ENCODE assay signal across 1 cellular context in genomic region chr11:26849009-26849408, GRCh38.
TF ChIP-seq lines count a peak whose summit lies in the region.

No MANE protein-coding gene starts in this region.

TF ChIP-seq in HepG2, 621 proteins besides CTCF, POLR2A, EP300 and RAD21 (continued from another document):
- TF ChIP-seq ZFAT (CRISPR knock-in tag; conservative IDR thresholded peaks at IDR 0.05) (no peak), CEBPG (CRISPR knock-in tag; IDR thresholded peaks at IDR 0.05) (no peak), NFIB (CRISPR knock-in tag; IDR thresholded peaks at IDR 0.05; ENCODE audit: borderline replicate concordance) (no peak), ZMYM2 (CRISPR knock-in tag; IDR thresholded peaks at IDR 0.05) (no peak), KLF16 (CRISPR knock-in tag; IDR thresholded peaks at IDR 0.05) (no peak), SALL1 (CRISPR knock-in tag; IDR thresholded peaks at IDR 0.05) (no peak)
- TF ChIP-seq, protein P1, sequence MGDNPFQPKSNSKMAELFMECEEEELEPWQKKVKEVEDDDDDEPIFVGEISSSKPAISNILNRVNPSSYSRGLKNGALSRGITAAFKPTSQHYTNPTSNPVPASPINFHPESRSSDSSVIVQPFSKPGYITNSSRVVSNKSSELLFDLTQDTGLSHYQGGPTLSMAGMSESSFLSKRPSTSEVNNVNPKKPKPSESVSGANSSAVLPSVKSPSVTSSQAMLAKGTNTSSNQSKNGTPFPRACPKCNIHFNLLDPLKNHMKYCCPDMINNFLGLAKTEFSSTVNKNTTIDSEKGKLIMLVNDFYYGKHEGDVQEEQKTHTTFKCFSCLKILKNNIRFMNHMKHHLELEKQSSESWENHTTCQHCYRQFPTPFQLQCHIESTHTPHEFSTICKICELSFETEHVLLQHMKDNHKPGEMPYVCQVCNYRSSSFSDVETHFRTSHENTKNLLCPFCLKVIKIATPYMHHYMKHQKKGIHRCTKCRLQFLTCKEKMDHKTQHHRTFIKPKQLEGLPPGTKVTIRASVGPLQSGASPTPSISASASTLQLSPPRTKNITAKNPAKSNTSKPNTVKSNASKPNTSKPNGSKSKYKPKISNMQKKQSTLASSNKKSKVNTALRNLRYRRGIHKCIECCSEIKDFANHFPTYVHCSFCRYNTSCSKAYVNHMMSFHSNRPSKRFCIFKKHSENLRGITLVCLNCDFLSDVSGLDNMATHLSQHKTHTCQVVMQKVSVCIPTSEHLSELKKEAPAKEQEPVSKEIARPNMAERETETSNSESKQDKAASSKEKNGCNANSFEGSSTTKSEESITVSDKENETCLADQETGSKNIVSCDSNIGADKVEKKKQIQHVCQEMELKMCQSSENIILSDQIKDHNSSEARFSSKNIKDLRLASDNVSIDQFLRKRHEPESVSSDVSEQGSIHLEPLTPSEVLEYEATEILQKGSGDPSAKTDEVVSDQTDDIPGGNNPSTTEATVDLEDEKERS (CRISPR knock-in tag; IDR thresholded peaks at IDR 0.05), result no peak
